13 cellular contexts compared by ENCODE assay signal in the genomic region with DNA sequence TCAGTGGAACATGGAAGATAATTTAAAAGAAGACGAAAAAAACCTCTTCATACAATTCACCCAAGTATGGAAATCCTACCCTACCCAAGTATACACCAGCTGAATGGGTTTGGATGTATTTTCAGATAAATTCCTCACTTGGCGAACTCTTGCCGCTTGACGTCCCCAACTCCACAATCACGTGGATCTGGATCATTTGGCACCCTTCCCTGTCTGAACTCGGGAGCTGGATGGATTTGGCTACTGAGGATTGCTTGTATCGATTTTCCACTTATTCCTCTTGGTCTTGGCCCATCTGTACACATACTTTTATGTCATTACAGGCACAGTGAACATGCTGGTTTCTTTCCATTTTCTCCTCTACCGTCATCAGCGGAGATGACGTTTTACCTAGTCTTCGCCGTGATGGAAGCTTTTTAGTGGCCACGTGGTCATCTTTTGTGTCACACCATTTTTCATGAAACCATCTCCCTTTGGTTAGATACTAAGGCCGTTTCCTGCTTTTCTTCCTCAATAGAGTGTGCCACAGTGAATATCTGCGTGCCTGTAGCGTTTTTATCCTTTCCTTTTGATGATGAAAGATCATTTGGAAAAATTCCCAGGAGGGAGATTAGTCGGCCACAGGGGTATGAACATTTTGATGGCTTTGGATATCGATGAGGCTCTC. TPM values are rescaled to one million over a fixed set of nuclear protein-coding genes. Genes with fewer than 3 reads are reported as not detected.
DNase-seq lines count a peak whose midpoint lies in the region; ATAC-seq, FAIRE-seq and TF ChIP-seq lines count a peak whose summit lies in the region.
"Had no signal": no experiment of that assay in that cellular context is flagged by ENCODE, and none has a peak within 500 bp of the region (broad histone marks: within the 10 kb centered on the region; RNA-seq: fewer than 3 reads in every experiment).

No MANE protein-coding gene starts in this region.

- ATAC-seq in GM23338 (no peak), RWPE2 (ENCODE audit: low read depth) (no peak), gastroesophageal sphincter (no peak), HG02870 (IDR thresholded peaks at IDR 0.05; ENCODE audit: unreplicated experiment) (no peak)

- no peak overlapping the region for H2AFZ ChIP-seq in GM23338

- DNase-seq in GM23338 (ENCODE audit: low spot score), result no peak
- DNase-seq in RWPE2 (ENCODE audit: low spot score), result no peak
- peak; percentile 47 for DNase-seq in fibroblast of pulmonary artery (ENCODE audit: low read depth)
- no peak for DNase-seq in stomach
- no peak for DNase-seq in GM12892 (ENCODE audit: insufficient read length)
- DNase-seq: activated B cell treated with CpG ODN at 0.5 μM for 24 hours, KG1, occipital lobe, SJCRH30, testis had no signal

- H3K4me1 Mint-ChIP-seq in GM23338, result peaks cover 53% of the 10 kb centered on the region

- TF ChIP-seq POLR2A in stomach (IDR thresholded peaks at IDR 0.05) (no peak), GM12892 (IDR thresholded peaks at IDR 0.05; ENCODE audit: low read depth, low read length) (no peak), gastroesophageal sphincter (IDR thresholded peaks at IDR 0.05) (no peak)

- H3K9me2 ChIP-seq in GM23338 (ENCODE audit: insufficient read depth), result no peaks in the 10 kb centered on the region

- H3K9me3 Mint-ChIP-seq in GM23338, result no peaks in the 10 kb centered on the region; the same call in 2 of the 3 replicates
- H3K9me3 Mint-ChIP-seq: activated B cell treated with CpG ODN at 0.5 μM for 24 hours; activated T-helper 1 cell treated with anti-CD3 and anti-CD28 coated beads, Interleukin-12 subunit alpha, Interleukin-12 subunit beta, Interleukin-2, Interleukin-4 antibody, amounts not matched to agents 30 ng/mL and 10 ng/mL and 1 ng/mL, durations not matched to agents 14 hours and 24 hours and 36 hours had no signal

- H3K36me3 ChIP-seq in GM23338 (ENCODE audit: insufficient read depth) (no peaks in the 10 kb centered on the region), RWPE2 (ENCODE audit: low read depth) (peaks cover 18% of the 10 kb centered on the region; the same call in 1 of the 2 replicates), stomach (no peaks in the 10 kb centered on the region), gastroesophageal sphincter (no peaks in the 10 kb centered on the region)
- H3K36me3 ChIP-seq: SJCRH30 had no signal

- H3K4me3 Mint-ChIP-seq in GM23338, result no peak overlapping the region
- H3K4me3 Mint-ChIP-seq: activated B cell treated with CpG ODN at 0.5 μM for 24 hours; activated T-helper 1 cell treated with anti-CD3 and anti-CD28 coated beads, Interleukin-12 subunit alpha, Interleukin-12 subunit beta, Interleukin-2, Interleukin-4 antibody, amounts not matched to agents 30 ng/mL and 10 ng/mL and 1 ng/mL, durations not matched to agents 14 hours and 24 hours and 36 hours had no signal

- H3K9me3 ChIP-seq in RWPE2 (ENCODE audit: severe bottlenecking), result no peaks in the 10 kb centered on the region
- no peaks in the 10 kb centered on the region for H3K9me3 ChIP-seq in stomach
- H3K9me3 ChIP-seq in gastroesophageal sphincter, result no peaks in the 10 kb centered on the region
- H3K9me3 ChIP-seq: SJCRH30, testis had no signal

- 0 out of 2 replicates have a peak, but pooled peaks cover 6% of the 10 kb centered on the region for H3F3A ChIP-seq in GM23338 (replicated peaks; ENCODE audit: low read depth)

- H3K27me3 ChIP-seq in GM23338 (ENCODE audit: insufficient read depth), result no peaks in the 10 kb centered on the region
- no peaks in the 10 kb centered on the region for H3K27me3 ChIP-seq in RWPE2 (ENCODE audit: insufficient read depth, poor library complexity, severe bottlenecking)
- H3K27me3 ChIP-seq in stomach, result no peaks in the 10 kb centered on the region
- no peaks in the 10 kb centered on the region for H3K27me3 ChIP-seq in gastroesophageal sphincter
- H3K27me3 ChIP-seq: SJCRH30, testis had no signal

- 0 out of 2 replicates have a peak overlapping the region, but pooled peaks have one; percentile 48 for H3K4me2 ChIP-seq in GM23338

- H3K27ac ChIP-seq in GM23338 (ENCODE audit: low read depth) (0 out of 2 replicates have a peak overlapping the region, but pooled peaks have one; percentile 63), RWPE2 (ENCODE audit: poor library complexity, severe bottlenecking) (peak overlapping the region; percentile 95), stomach (peak overlapping the region in 4 of 5 donors; percentile 55 to 78 (median 70)), gastroesophageal sphincter (peak overlapping the region in 2 of 4 donors; percentile 56 to 64)
- H3K27ac ChIP-seq: SJCRH30, testis had no signal

- TF ChIP-seq CTCF in GM23338 (conservative IDR thresholded peaks at IDR 0.05; ENCODE audit: low read depth in 2 of 2) (no peak), RWPE2 (IDR thresholded peaks at IDR 0.05; ENCODE audit: poor library complexity, severe bottlenecking) (no peak), fibroblast of pulmonary artery (IDR thresholded peaks at IDR 0.05; ENCODE audit: low read length, missing control alignments) (no peak), stomach (IDR thresholded peaks at IDR 0.05) (no peak), gastroesophageal sphincter (IDR thresholded peaks at IDR 0.05) (no peak)

- no peaks in the 10 kb centered on the region for H3K36me3 Mint-ChIP-seq in GM23338 (ENCODE audit: low read depth)

- no peak for FAIRE-seq in GM12892 (lab: Jason Lieb, UNC)

- H3K27me3 Mint-ChIP-seq in GM23338 (ENCODE audit: insufficient read depth, low read depth, poor library complexity), result peaks cover 11% of the 10 kb centered on the region
- H3K27me3 Mint-ChIP-seq: activated B cell treated with CpG ODN at 0.5 μM for 24 hours had no signal

- intact Hi-C loops in stomach (cut with DNase I; ENCODE audit: low total_unique reads), result no loop called here

- peaks cover 95% of the 10 kb centered on the region for H3K79me2 ChIP-seq in GM23338 (replicated peaks; ENCODE audit: insufficient read depth)

- peaks cover 39% of the 10 kb centered on the region for H4K20me1 ChIP-seq in GM23338 (replicated peaks; ENCODE audit: insufficient read depth)

- H3K4me1 ChIP-seq in GM23338 (ENCODE audit: insufficient read depth) (peaks cover 8% of the 10 kb centered on the region), RWPE2 (ENCODE audit: insufficient read depth, poor library complexity, severe bottlenecking) (peaks cover 33% of the 10 kb centered on the region), stomach (peaks cover 55 to 97% (median 82%) of the 10 kb centered on the region in 4 donors), gastroesophageal sphincter (peaks cover 0 to 83% (median 6%) of the 10 kb centered on the region in 3 donors)
- H3K4me1 ChIP-seq: SJCRH30 had no signal

- H3K27ac Mint-ChIP-seq in GM23338, result no peak overlapping the region; the same call in 1 of the 2 replicates
- H3K27ac Mint-ChIP-seq: activated B cell treated with CpG ODN at 0.5 μM for 24 hours; activated T-helper 1 cell treated with anti-CD3 and anti-CD28 coated beads, Interleukin-12 subunit alpha, Interleukin-12 subunit beta, Interleukin-2, Interleukin-4 antibody, amounts not matched to agents 30 ng/mL and 10 ng/mL and 1 ng/mL, durations not matched to agents 14 hours and 24 hours and 36 hours had no signal

- no peak for TF ChIP-seq EP300 in stomach (IDR thresholded peaks at IDR 0.05)
- no peak for TF ChIP-seq EP300 in gastroesophageal sphincter (IDR thresholded peaks at IDR 0.05)

- 63 to 72% (median 69%) methylated on average over 18 of the region's 18 CpGs for WGBS in stomach, 5 donors
- WGBS in gastroesophageal sphincter (ENCODE audit: low coverage in 1 of 2), 2 donors, result 71 to 76% methylated on average over 14 to 18 of the region's 18 CpGs

- H3K4me3 ChIP-seq in GM23338, result no peak overlapping the region
- no peak overlapping the region for H3K4me3 ChIP-seq in RWPE2 (ENCODE audit: severe bottlenecking)
- H3K4me3 ChIP-seq in fibroblast of pulmonary artery (replicated peaks; ENCODE audit: low read depth, low read length), result no peak overlapping the region
- H3K4me3 ChIP-seq in stomach, result no peak overlapping the region
- H3K4me3 ChIP-seq in gastroesophageal sphincter, result no peak overlapping the region
- H3K4me3 ChIP-seq: SJCRH30, testis had no signal

TF ChIP-seq in GM23338, 12 proteins besides CTCF, POLR2A, EP300 and RAD21 (continues in another document):
- TF ChIP-seq, protein P1, sequence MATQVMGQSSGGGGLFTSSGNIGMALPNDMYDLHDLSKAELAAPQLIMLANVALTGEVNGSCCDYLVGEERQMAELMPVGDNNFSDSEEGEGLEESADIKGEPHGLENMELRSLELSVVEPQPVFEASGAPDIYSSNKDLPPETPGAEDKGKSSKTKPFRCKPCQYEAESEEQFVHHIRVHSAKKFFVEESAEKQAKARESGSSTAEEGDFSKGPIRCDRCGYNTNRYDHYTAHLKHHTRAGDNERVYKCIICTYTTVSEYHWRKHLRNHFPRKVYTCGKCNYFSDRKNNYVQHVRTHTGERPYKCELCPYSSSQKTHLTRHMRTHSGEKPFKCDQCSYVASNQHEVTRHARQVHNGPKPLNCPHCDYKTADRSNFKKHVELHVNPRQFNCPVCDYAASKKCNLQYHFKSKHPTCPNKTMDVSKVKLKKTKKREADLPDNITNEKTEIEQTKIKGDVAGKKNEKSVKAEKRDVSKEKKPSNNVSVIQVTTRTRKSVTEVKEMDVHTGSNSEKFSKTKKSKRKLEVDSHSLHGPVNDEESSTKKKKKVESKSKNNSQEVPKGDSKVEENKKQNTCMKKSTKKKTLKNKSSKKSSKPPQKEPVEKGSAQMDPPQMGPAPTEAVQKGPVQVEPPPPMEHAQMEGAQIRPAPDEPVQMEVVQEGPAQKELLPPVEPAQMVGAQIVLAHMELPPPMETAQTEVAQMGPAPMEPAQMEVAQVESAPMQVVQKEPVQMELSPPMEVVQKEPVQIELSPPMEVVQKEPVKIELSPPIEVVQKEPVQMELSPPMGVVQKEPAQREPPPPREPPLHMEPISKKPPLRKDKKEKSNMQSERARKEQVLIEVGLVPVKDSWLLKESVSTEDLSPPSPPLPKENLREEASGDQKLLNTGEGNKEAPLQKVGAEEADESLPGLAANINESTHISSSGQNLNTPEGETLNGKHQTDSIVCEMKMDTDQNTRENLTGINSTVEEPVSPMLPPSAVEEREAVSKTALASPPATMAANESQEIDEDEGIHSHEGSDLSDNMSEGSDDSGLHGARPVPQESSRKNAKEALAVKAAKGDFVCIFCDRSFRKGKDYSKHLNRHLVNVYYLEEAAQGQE (IDR thresholded peaks at IDR 0.05; ENCODE audit: unreplicated experiment), result no peak
- no peak for TF ChIP-seq JUNB (IDR thresholded peaks at IDR 0.05; ENCODE audit: unreplicated experiment)
- TF ChIP-seq ZNF331 (CRISPR knock-in tag; IDR thresholded peaks at IDR 0.05; ENCODE audit: low read depth), result no peak

RNA-seq across cellular contexts. Expression of a gene that starts 47.0 kb away (rescaled TPM):
- 49.8 and 62.3 TPM in 2 replicates for total RNA-seq in GM23338 (2014; rRNA removed; shearing (Covaris generic))
- polyA plus RNA-seq in GM23338 (2016; fragmentation: Nextera tagmentation; extraction: Ambion mirVana), result 9.5 and 10.5 TPM in 2 replicates
- 10 to 100 TPM; 11.1 to 71.0 (median 31.9) TPM for total RNA-seq in stomach
- polyA plus RNA-seq in stomach, result 10 to 100 TPM; 11.5 to 54.3 (median 30.5) TPM
- polyA plus RNA-seq in GM12892 (2012; ENCODE audit: missing spikeins), result 10.2 TPM
- total RNA-seq in gastroesophageal sphincter, result 10 to 100 TPM; 13.4 to 24.0 (median 19.2) TPM
